In the genomic region with DNA sequence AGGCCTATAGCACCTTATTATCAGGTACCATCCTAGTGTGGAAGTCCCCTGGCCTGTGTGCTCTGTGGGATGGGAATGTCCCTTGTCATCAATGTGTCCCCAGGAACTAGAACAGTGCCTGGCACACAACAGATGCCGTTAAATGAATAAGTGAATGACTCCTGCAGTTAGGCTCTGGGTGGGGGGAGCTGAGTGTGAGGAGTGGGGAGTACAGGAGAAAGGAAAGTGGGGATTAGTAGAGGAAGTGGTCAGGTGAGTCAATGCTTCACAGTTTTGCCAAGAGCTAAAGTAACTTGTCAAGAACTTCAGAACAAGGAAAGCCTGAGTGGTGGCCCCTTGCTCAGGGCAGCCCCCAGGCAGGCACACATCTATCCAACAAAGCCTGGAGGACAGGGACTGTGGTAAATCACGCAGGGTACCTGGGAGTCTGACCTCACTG, we compare ENCODE assay signal across 8 cellular contexts. TPM values are rescaled to one million over a fixed set of nuclear protein-coding genes. Genes with fewer than 3 reads are reported as not detected.
A peak's percentile ranks its signal among the peaks of the same experiment; 100 is the strongest.
DNase-seq lines count a peak whose midpoint lies in the region; ATAC-seq and TF ChIP-seq lines count a peak whose summit lies in the region.

No MANE protein-coding gene starts in this region.

- no peak overlapping the region for H3K9ac ChIP-seq in endodermal cell (ENCODE audit: extremely low read depth, low read length, poor library complexity, severe bottlenecking)

- ATAC-seq in HG02798 (IDR thresholded peaks at IDR 0.05; ENCODE audit: poor library complexity, unreplicated experiment), result peak; percentile 0

- H3K4me3 ChIP-seq in endodermal cell (ENCODE audit: low read length) (no peak overlapping the region), thymus (ENCODE audit: low read length) (peak overlapping the region; percentile 49)

- H3K4me1 Mint-ChIP-seq in T-helper 1 cell treated with Interleukin-12 subunit alpha and Interleukin-12 subunit beta and Interleukin-4 antibody, amounts not matched to agents 30 μg/mL and 1 μg/mL, for 36 hours (ENCODE audit: low read depth), result peaks cover 84% of the 10 kb centered on the region
- H3K4me1 Mint-ChIP-seq in endodermal cell, result peaks cover 29% of the 10 kb centered on the region

- H3K27ac Mint-ChIP-seq in T-helper 1 cell treated with Interleukin-12 subunit alpha and Interleukin-12 subunit beta and Interleukin-4 antibody, amounts not matched to agents 30 μg/mL and 1 μg/mL, for 36 hours, result peak overlapping the region; percentile 99
- peak overlapping the region; percentile 24 for H3K27ac Mint-ChIP-seq in endodermal cell

- H3K9me3 ChIP-seq in endodermal cell (ENCODE audit: control insufficient read depth, low read length) (no peaks in the 10 kb centered on the region), thymus (ENCODE audit: control insufficient read depth) (no peaks in the 10 kb centered on the region)

- peaks cover 44% of the 10 kb centered on the region for H3K36me3 Mint-ChIP-seq in T-helper 1 cell treated with Interleukin-12 subunit alpha and Interleukin-12 subunit beta and Interleukin-4 antibody, amounts not matched to agents 30 μg/mL and 1 μg/mL, for 36 hours (ENCODE audit: low read depth)
- H3K36me3 Mint-ChIP-seq in endodermal cell (ENCODE audit: low read depth), result no peaks in the 10 kb centered on the region

- DNase-seq in Daoy (ENCODE audit: low read depth) (peak; percentile 86), endodermal cell (no peak), epidermal melanocyte (ENCODE audit: insufficient read length, low spot score) (no peak), HuH-7.5 (ENCODE audit: low spot score) (no peak)
- DNase-seq in central memory CD4-positive, alpha-beta T cell, result no peak

- H3K27me3 ChIP-seq in endodermal cell (ENCODE audit: control insufficient read depth, insufficient read depth, low read length, poor library complexity, severe bottlenecking) (no peaks in the 10 kb centered on the region), thymus (ENCODE audit: control insufficient read depth, insufficient read depth) (no peaks in the 10 kb centered on the region)

- H3K9me3 Mint-ChIP-seq in T-helper 1 cell treated with Interleukin-12 subunit alpha and Interleukin-12 subunit beta and Interleukin-4 antibody, amounts not matched to agents 30 μg/mL and 1 μg/mL, for 36 hours, result no peaks in the 10 kb centered on the region
- no peaks in the 10 kb centered on the region for H3K9me3 Mint-ChIP-seq in endodermal cell

- 88 to 100% methylated on average over 2 of the region's 2 CpGs for WGBS in endodermal cell (ENCODE audit: insufficient coverage in 1 of 2, insufficient read length in 1 of 2), 2 experiments
- 37% methylated on average over 2 of the region's 2 CpGs for WGBS in thymus

- H3K4me3 Mint-ChIP-seq in T-helper 1 cell treated with Interleukin-12 subunit alpha and Interleukin-12 subunit beta and Interleukin-4 antibody, amounts not matched to agents 30 μg/mL and 1 μg/mL, for 36 hours, result peak overlapping the region; percentile 81
- H3K4me3 Mint-ChIP-seq in endodermal cell, result no peak overlapping the region

- no peak overlapping the region for H3K27ac ChIP-seq in endodermal cell (ENCODE audit: low read depth, low read length)
- H3K27ac ChIP-seq in thymus (ENCODE audit: low read depth), result peak overlapping the region; percentile 99

- H3K36me3 ChIP-seq in endodermal cell (ENCODE audit: control insufficient read depth, insufficient read depth, low read length) (no peaks in the 10 kb centered on the region), thymus (ENCODE audit: control insufficient read depth, insufficient read depth) (peaks cover 37% of the 10 kb centered on the region)

- H3K4me1 ChIP-seq in endodermal cell (ENCODE audit: control insufficient read depth, insufficient read depth, low read length) (peaks cover 1% of the 10 kb centered on the region), thymus (ENCODE audit: control insufficient read depth, insufficient read depth, low read length) (peaks cover 76% of the 10 kb centered on the region)

- peaks cover 4% of the 10 kb centered on the region for H3K27me3 Mint-ChIP-seq in T-helper 1 cell treated with Interleukin-12 subunit alpha and Interleukin-12 subunit beta and Interleukin-4 antibody, amounts not matched to agents 30 μg/mL and 1 μg/mL, for 36 hours (ENCODE audit: low read depth)
- H3K27me3 Mint-ChIP-seq in endodermal cell (ENCODE audit: insufficient read depth), result no peaks in the 10 kb centered on the region

- no peak for TF ChIP-seq CTCF in endodermal cell (conservative IDR thresholded peaks at IDR 0.05)

RNA-seq across cellular contexts. Expression of a gene that starts 33.4 kb away (rescaled TPM):
- 353 and 470 TPM in 2 replicates for total RNA-seq in Daoy (2014; rRNA removed; shearing (Covaris generic))
- total RNA-seq in endodermal cell, result 100 to 1,000 TPM; 176 to 193 TPM
- 241 TPM for polyA plus RNA-seq in endodermal cell (2013, experiment 1 of 2)
- 234 TPM for polyA plus RNA-seq in endodermal cell (2013, experiment 2 of 2)
- 237 TPM for polyA plus RNA-seq in thymus

RNA-seq across cellular contexts. Expression of a gene that starts 42.5 kb away (rescaled TPM):
- 11.7 and 12.8 TPM in 2 replicates for total RNA-seq in Daoy (2014; rRNA removed; shearing (Covaris generic))
- 10 to 100 TPM; 68.3 to 77.7 TPM for total RNA-seq in endodermal cell
- 18.7 TPM for polyA plus RNA-seq in endodermal cell (2013, experiment 1 of 2)
- 15.9 TPM for polyA plus RNA-seq in endodermal cell (2013, experiment 2 of 2)
- 9.3 TPM for polyA plus RNA-seq in thymus
